In genomic region chr20:59776626-59777320, GRCh38 we compare ENCODE assay signal across 24 cellular contexts.
A peak's percentile ranks its signal among the peaks of the same experiment; 100 is the strongest.
DNase-seq lines count a peak whose midpoint lies in the region; ATAC-seq and TF ChIP-seq lines count a peak whose summit lies in the region.
"Had no signal": no experiment of that assay in that cellular context is flagged by ENCODE, and none has a peak within 500 bp of the region (broad histone marks: within the 10 kb centered on the region; RNA-seq: fewer than 3 reads in every experiment).

No MANE protein-coding gene starts in this region.

- DNase-seq in activated CD8-positive, alpha-beta memory T cell treated with anti-CD3 and anti-CD28 coated beads for 24 hours, result peak; percentile 15
- no peak for DNase-seq in activated CD8-positive, alpha-beta memory T cell treated with anti-CD3 and anti-CD28 coated beads, Interleukin-2, amount 50 U/mL, for 4 hours
- DNase-seq in NCI-H82 (lab: John Stamatoyannopoulos, UW) (peak; percentile 96), endothelial cell (ENCODE audit: low spot score) (no peak), ureter (ENCODE audit: low spot score) (peak; percentile 35), SHP77 treated with DMSO at 0.1 percent for 48 hours (lab: John Stamatoyannopoulos, UW) (no peak)
- DNase-seq: activated CD4-positive, alpha-beta memory T cell treated with anti-CD3 and anti-CD28 coated beads for 36 hours; activated CD4-positive, CD25-positive, alpha-beta regulatory T cell; DMS79; effector memory CD4-positive, alpha-beta T cell; erythroblast; immature natural killer cell; NCI-H1105; NCI-H1930; NCI-H748 treated with DMSO at 0.1 percent for 48 hours; nephron progenitor cell; stimulated activated naive CD4-positive, alpha-beta T cell; T-helper 1 cell had no signal

- no peak for ATAC-seq in HG02884 (IDR thresholded peaks at IDR 0.05; ENCODE audit: unreplicated experiment)
- ATAC-seq in GM19463 (IDR thresholded peaks at IDR 0.05; ENCODE audit: unreplicated experiment), result no peak
- ATAC-seq: pancreas had no signal

- H3K4me3 Mint-ChIP-seq in endothelial cell (ENCODE audit: unreplicated experiment), result peak overlapping the region; percentile 49
- H3K4me3 Mint-ChIP-seq: activated CD4-positive, alpha-beta memory T cell treated with anti-CD3 and anti-CD28 coated beads for 36 hours; activated naive CD8-positive, alpha-beta T cell; IgD-negative memory B cell; immature natural killer cell; nephron progenitor cell had no signal

- H3K4me1 Mint-ChIP-seq in endothelial cell (ENCODE audit: unreplicated experiment), result peaks cover 2% of the 10 kb centered on the region
- H3K4me1 Mint-ChIP-seq: CD14-positive monocyte, IgD-negative memory B cell, immature natural killer cell, nephron progenitor cell had no signal

- TF ChIP-seq CTCF in endothelial cell (IDR thresholded peaks at IDR 0.05; ENCODE audit: unreplicated experiment), result no peak

- peaks cover 9% of the 10 kb centered on the region for H3K27me3 Mint-ChIP-seq in endothelial cell (ENCODE audit: unreplicated experiment)
- H3K27me3 Mint-ChIP-seq: activated CD4-positive, alpha-beta memory T cell treated with anti-CD3 and anti-CD28 coated beads for 36 hours; activated naive CD8-positive, alpha-beta T cell had no signal

- no peaks in the 10 kb centered on the region for H3K9me3 Mint-ChIP-seq in endothelial cell (ENCODE audit: unreplicated experiment)
- H3K9me3 Mint-ChIP-seq: activated CD4-positive, alpha-beta memory T cell treated with anti-CD3 and anti-CD28 coated beads for 36 hours; immature natural killer cell had no signal

- H3K27ac Mint-ChIP-seq in endothelial cell (ENCODE audit: unreplicated experiment), result no peak overlapping the region
- H3K27ac Mint-ChIP-seq: activated CD4-positive, alpha-beta memory T cell treated with anti-CD3 and anti-CD28 coated beads for 36 hours; activated naive CD8-positive, alpha-beta T cell; IgD-negative memory B cell; immature natural killer cell; nephron progenitor cell had no signal

- peaks cover 15% of the 10 kb centered on the region for H3K36me3 Mint-ChIP-seq in endothelial cell (ENCODE audit: low read depth, unreplicated experiment)
- H3K36me3 Mint-ChIP-seq: activated CD4-positive, alpha-beta memory T cell treated with anti-CD3 and anti-CD28 coated beads for 36 hours; activated naive CD8-positive, alpha-beta T cell; CD14-positive monocyte; IgD-negative memory B cell; immature natural killer cell had no signal

Comparison
In these comparisons a context has a peak if more than half of its experiments do, and no peak if none do; other contexts are left out.
1. DNase-seq: peak in activated CD8-positive, alpha-beta memory T cell treated with anti-CD3 and anti-CD28 coated beads for 24 hours (single experiment), NCI-H82 (single experiment) and ureter (single experiment); none in activated CD8-positive, alpha-beta memory T cell treated with anti-CD3 and anti-CD28 coated beads, Interleukin-2, amount 50 U/mL, for 4 hours (single experiment), endothelial cell (single experiment) and SHP77 treated with DMSO at 0.1 percent for 48 hours (single experiment).